15 cellular contexts compared by ENCODE assay signal in the genomic region with DNA sequence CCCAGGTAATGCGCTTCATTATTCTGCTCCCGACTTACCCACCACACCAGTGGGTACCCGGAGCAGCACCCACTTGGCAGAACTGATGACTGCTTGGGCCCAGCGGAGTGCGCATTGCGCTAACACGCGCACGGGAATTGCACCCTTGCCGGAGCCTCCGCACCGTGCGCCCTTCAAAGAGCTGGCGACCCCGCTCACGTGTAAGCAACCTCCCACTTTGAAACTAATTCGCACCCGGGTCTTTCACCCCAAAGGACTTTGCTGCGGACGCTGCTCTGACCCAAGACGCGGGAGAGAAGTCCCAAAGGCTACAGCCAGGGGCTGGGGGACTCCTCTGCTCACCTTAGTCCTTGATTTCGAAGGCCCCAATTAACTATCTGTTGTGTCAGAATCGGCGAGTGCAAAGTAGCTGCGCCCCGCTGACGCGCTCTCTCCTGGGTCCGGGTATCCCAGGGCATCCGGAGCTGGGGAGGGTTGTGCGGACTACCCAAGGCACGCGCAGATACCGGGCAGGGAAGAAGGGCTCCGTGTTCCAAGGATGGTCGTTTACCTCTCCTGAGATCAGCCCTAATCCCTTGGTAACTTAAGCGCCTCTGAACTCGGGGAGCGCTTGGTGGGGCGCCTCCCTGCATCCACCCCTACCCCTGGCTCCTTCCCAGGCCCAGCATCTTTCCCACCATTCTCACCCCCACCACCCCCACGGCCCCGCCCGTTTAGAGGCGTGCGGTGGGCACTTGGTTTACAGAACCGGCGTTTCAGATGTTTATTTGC. TPM values are rescaled to one million over a fixed set of nuclear protein-coding genes. Genes with fewer than 3 reads are reported as not detected.
DNase-seq lines count a peak whose midpoint lies in the region; ATAC-seq and TF ChIP-seq lines count a peak whose summit lies in the region.
"Had no signal": no experiment of that assay in that cellular context is flagged by ENCODE, and none has a peak within 500 bp of the region (broad histone marks: within the 10 kb centered on the region; RNA-seq: fewer than 3 reads in every experiment).

No MANE protein-coding gene starts in this region.

- peaks cover 97% of the 10 kb centered on the region for H3K27me3 Mint-ChIP-seq in CD4-positive, alpha-beta T cell

- H3K4me3 Mint-ChIP-seq in CD4-positive, alpha-beta T cell: peak overlapping the region; percentile 22

- no peaks in the 10 kb centered on the region for H3K36me3 ChIP-seq in esophagus muscularis mucosa
- H3K36me3 ChIP-seq: BLaER1 treated with 17β-estradiol and CSF1 and Interleukin-3, amounts not matched to agents 10 nM and 100 nM; left lung had no signal

- peak overlapping the region in 3 of 4 donors; percentile 19 to 38 (median 22) for H3K4me3 ChIP-seq in esophagus muscularis mucosa
- H3K4me3 ChIP-seq: BLaER1 treated with 17β-estradiol and CSF1 and Interleukin-3, amounts not matched to agents 10 nM and 100 nM; left lung had no signal

- 7% methylated on average over 22 of the region's 48 CpGs for WGBS in esophagus muscularis mucosa

- no peak for TF ChIP-seq CTCF in CD4-positive, alpha-beta T cell (IDR thresholded peaks at IDR 0.05)
- TF ChIP-seq CTCF in esophagus muscularis mucosa (IDR thresholded peaks at IDR 0.05): no peak

- DNase-seq in CD4-positive, alpha-beta T cell: no peak
- peak; percentile 59 for DNase-seq in NCI-H2227 (lab: John Stamatoyannopoulos, UW; ENCODE audit: unreplicated experiment)
- no peak for DNase-seq in esophagus muscularis mucosa (ENCODE audit: extremely low spot score)
- peak; percentile 48 for DNase-seq in occipital lobe (lab: John Stamatoyannopoulos, UW)
- no peak for DNase-seq in DMS79 treated with DMSO at 0.1 percent for 48 hours (lab: John Stamatoyannopoulos, UW)
- DNase-seq in glomerular visceral epithelial cell (ENCODE audit: extremely low spot score): no peak
- DNase-seq in activated CD8-positive, alpha-beta memory T cell treated with anti-CD3 and anti-CD28 coated beads for 24 hours: no peak
- DNase-seq: activated naive CD4-positive, alpha-beta T cell; NCI-H1105 treated with DMSO at 0.1 percent for 48 hours; stimulated activated CD4-positive, alpha-beta T cell treated with anti-CD3 and anti-CD28 coated beads, Interleukin-12 subunit alpha, Interleukin-12 subunit beta, amount 100 ng/mL, for 4 hours; stimulated activated naive CD4-positive, alpha-beta T cell treated with Interleukin-2 at 50 U/mL for 16 hours had no signal

- peaks cover 93% of the 10 kb centered on the region for H3K27me3 ChIP-seq in CD4-positive, alpha-beta T cell (ENCODE audit: control insufficient read depth, insufficient read depth, low read length)
- peaks cover 0 to 100% (median 67%) of the 10 kb centered on the region in 4 donors for H3K27me3 ChIP-seq in esophagus muscularis mucosa

- no peaks in the 10 kb centered on the region for H3K36me3 Mint-ChIP-seq in CD4-positive, alpha-beta T cell (ENCODE audit: low read depth)

- H3K4me1 Mint-ChIP-seq in CD4-positive, alpha-beta T cell (ENCODE audit: low read depth): peaks cover 33% of the 10 kb centered on the region

- no peak for TF ChIP-seq POLR2A in esophagus muscularis mucosa (IDR thresholded peaks at IDR 0.05; ENCODE audit: low read depth)

- intact Hi-C loops in CD4-positive, alpha-beta T cell (cut with DNase I, micrococcal nuclease): loop anchor here in 1 of 2 experiments (2.0 kb wide), 1 partner anchor 16 kb away; no protein-coding TSS in a partner anchor
- intact Hi-C loops in esophagus muscularis mucosa (cut with DNase I): loop anchor here (5.0 kb wide), 1 partner anchor 39 kb away; no protein-coding TSS in a partner anchor

- H3K27ac Mint-ChIP-seq in CD4-positive, alpha-beta T cell: no peak overlapping the region

- no peak for ATAC-seq in CD4-positive, alpha-beta T cell (ENCODE audit: poor library complexity)
- ATAC-seq in GM21737 (IDR thresholded peaks at IDR 0.05; ENCODE audit: unreplicated experiment): no peak

- CTCF ChIA-PET in CD4-positive, alpha-beta T cell (lab: Charles Lee): interaction anchor here (1.4 kb wide), 1 partner anchor 18 kb away, joined by 3 read pairs; no protein-coding TSS in a partner anchor

- H3K4me1 ChIP-seq in esophagus muscularis mucosa: peaks cover 31 to 41% (median 33%) of the 10 kb centered on the region in 4 donors
- H3K4me1 ChIP-seq: BLaER1 treated with 17β-estradiol and CSF1 and Interleukin-3, amounts not matched to agents 10 nM and 100 nM had no signal

- peaks cover under 1% of the 10 kb centered on the region for H3K9me3 ChIP-seq in CD4-positive, alpha-beta T cell (ENCODE audit: control insufficient read depth, low read length)
- no peaks in the 10 kb centered on the region for H3K9me3 ChIP-seq in esophagus muscularis mucosa
- H3K9me3 ChIP-seq: left lung had no signal

- no peak overlapping the region for H3K27ac ChIP-seq in CD4-positive, alpha-beta T cell (ENCODE audit: low read depth, low read length)
- H3K27ac ChIP-seq in esophagus muscularis mucosa (replicated peaks in 1 of 4): no peak overlapping the region
- H3K27ac ChIP-seq: BLaER1 treated with 17β-estradiol and CSF1 and Interleukin-3, amounts not matched to agents 10 nM and 100 nM; left lung; VCaP had no signal

- no peaks in the 10 kb centered on the region for H3K9me3 Mint-ChIP-seq in CD4-positive, alpha-beta T cell

- no peak for TF ChIP-seq EP300 in esophagus muscularis mucosa (IDR thresholded peaks at IDR 0.05)

- POLR2A ChIA-PET in CD4-positive, alpha-beta T cell (lab: Charles Lee): no interaction called here

RNA-seq across cellular contexts. Expression of a gene that starts 13.1 kb away (rescaled TPM):
- total RNA-seq in CD4-positive, alpha-beta T cell: not detected
- 1 to 10 TPM; 2.2 to 6.6 (median 5.0) TPM for total RNA-seq in esophagus muscularis mucosa
- 532 TPM for total RNA-seq in occipital lobe

Comparison
In these comparisons a context has a peak if more than half of its experiments do, and no peak if none do; other contexts are left out.
1. DNase-seq: peak in NCI-H2227 (single experiment) and occipital lobe (single experiment); none in CD4-positive, alpha-beta T cell (0 of 10), esophagus muscularis mucosa (single experiment), DMS79 treated with DMSO at 0.1 percent for 48 hours (single experiment), glomerular visceral epithelial cell (single experiment) and activated CD8-positive, alpha-beta memory T cell treated with anti-CD3 and anti-CD28 coated beads for 24 hours (single experiment).
2. RNA of a gene that starts 13.1 kb away (total RNA-seq): 532 TPM in occipital lobe (single experiment); 2.2 to 6.6 TPM in esophagus muscularis mucosa and not detected in CD4-positive, alpha-beta T cell; every median in the first group is over 10 times any median in the second.